1 cellular context compared by ENCODE assay signal in the genomic region with DNA sequence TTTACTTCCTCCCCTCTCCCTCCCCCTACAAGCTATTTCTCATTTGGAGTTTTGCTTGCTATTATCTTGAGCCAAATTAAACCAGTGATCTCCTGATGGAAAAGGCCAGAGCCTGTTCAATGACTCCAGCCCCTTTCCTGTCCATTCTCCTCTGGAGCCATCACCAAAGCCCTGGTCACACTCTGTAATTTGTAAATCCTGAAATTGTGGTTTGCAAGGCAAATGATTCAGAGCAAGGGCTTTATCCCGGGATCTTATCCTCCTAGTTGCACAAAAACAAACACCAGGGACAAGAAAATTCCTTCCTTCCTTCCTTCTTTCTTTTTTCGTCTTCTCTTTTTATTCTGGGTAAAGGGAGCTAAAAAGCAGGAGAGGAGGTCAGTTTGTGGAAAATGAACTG.
TF ChIP-seq lines count a peak whose summit lies in the region.

No MANE protein-coding gene starts in this region.

TF ChIP-seq in IMR-90, 13 proteins besides CTCF, POLR2A, EP300 and RAD21:
- TF ChIP-seq MAZ (IDR thresholded peaks at IDR 0.05; ENCODE audit: borderline replicate concordance, low read depth, low read length): no peak
- TF ChIP-seq SMC3 (IDR thresholded peaks at IDR 0.05; ENCODE audit: low read depth, low read length): no peak
- TF ChIP-seq MAFK (IDR thresholded peaks at IDR 0.05; ENCODE audit: low read depth, low read length): no peak
- TF ChIP-seq, protein P1, sequence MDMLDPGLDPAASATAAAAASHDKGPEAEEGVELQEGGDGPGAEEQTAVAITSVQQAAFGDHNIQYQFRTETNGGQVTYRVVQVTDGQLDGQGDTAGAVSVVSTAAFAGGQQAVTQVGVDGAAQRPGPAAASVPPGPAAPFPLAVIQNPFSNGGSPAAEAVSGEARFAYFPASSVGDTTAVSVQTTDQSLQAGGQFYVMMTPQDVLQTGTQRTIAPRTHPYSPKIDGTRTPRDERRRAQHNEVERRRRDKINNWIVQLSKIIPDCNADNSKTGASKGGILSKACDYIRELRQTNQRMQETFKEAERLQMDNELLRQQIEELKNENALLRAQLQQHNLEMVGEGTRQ (IDR thresholded peaks at IDR 0.05; ENCODE audit: low read depth, low read length): no peak
- no peak for TF ChIP-seq RFX5 (IDR thresholded peaks at IDR 0.05; ENCODE audit: low read depth, low read length)
- TF ChIP-seq MXI1 (IDR thresholded peaks at IDR 0.05; ENCODE audit: borderline replicate concordance, low read depth, low read length): no peak
- no peak for TF ChIP-seq FOS (IDR thresholded peaks at IDR 0.05; ENCODE audit: low read depth, low read length)
- TF ChIP-seq RCOR1 (IDR thresholded peaks at IDR 0.05; ENCODE audit: insufficient replicate concordance, low read length): no peak
- TF ChIP-seq CHD1 (IDR thresholded peaks at IDR 0.05; ENCODE audit: low read depth, low read length): no peak
- TF ChIP-seq BHLHE40 (IDR thresholded peaks at IDR 0.05; ENCODE audit: low read depth, low read length): no peak
- no peak for TF ChIP-seq NFE2L2 (IDR thresholded peaks at IDR 0.05; ENCODE audit: low read depth, low read length)
- TF ChIP-seq, protein P2, sequence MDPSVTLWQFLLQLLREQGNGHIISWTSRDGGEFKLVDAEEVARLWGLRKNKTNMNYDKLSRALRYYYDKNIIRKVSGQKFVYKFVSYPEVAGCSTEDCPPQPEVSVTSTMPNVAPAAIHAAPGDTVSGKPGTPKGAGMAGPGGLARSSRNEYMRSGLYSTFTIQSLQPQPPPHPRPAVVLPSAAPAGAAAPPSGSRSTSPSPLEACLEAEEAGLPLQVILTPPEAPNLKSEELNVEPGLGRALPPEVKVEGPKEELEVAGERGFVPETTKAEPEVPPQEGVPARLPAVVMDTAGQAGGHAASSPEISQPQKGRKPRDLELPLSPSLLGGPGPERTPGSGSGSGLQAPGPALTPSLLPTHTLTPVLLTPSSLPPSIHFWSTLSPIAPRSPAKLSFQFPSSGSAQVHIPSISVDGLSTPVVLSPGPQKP (IDR thresholded peaks at IDR 0.05; ENCODE audit: borderline replicate concordance, low read depth, low read length): no peak
